Comparison of ENCODE assay signal across 8 cellular contexts in genomic region chr19:36837525-36837901, GRCh38. TPM values are rescaled to one million over a fixed set of nuclear protein-coding genes. Genes with fewer than 3 reads are reported as not detected.
DNase-seq lines count a peak whose midpoint lies in the region; ATAC-seq and TF ChIP-seq lines count a peak whose summit lies in the region.

No MANE protein-coding gene starts in this region.

- POLR2A ChIA-PET in RWPE1 (lab: Yijun Ruan, JAX; ENCODE audit: low non-redundant PET): interaction anchor here (0.5 to 0.9 kb wide), 4 partner anchors 9 to 430 kb away, joined by 4 to 11 read pairs (median 4); partner anchors contain the start of gene ZNF345
- POLR2A ChIA-PET in activated CD8-positive, alpha-beta T cell treated with anti-CD3 and anti-CD28 coated beads for 36 hours (lab: Charles Lee): interaction anchor here (0.6 to 5.2 kb wide), 12 partner anchors 9 to 632 kb away, joined by 3 to 60 read pairs (median 4); partner anchors contain the start of genes ZNF260, ZNF345, ZNF382 and ZNF529

- 7% methylated on average over 6 of the region's 6 CpGs for WGBS in right cardiac atrium
- 5 to 8% methylated on average over 6 of the region's 6 CpGs for WGBS in sigmoid colon, 2 donors

- H3K27ac ChIP-seq in RWPE1 (peak overlapping the region; percentile 85), right cardiac atrium (ENCODE audit: low read length) (peak overlapping the region; percentile 97), sigmoid colon (peak overlapping the region; percentile 82 to 90 (median 88))

- DNase-seq in GM12864 (ENCODE audit: low read depth): no peak
- no peak for DNase-seq in RWPE1 (ENCODE audit: low spot score)
- no peak for DNase-seq in right cardiac atrium
- no peak for DNase-seq in sigmoid colon
- no peak for DNase-seq in activated CD8-positive, alpha-beta T cell treated with anti-CD3 and anti-CD28 coated beads for 36 hours
- DNase-seq in activated T-cell treated with anti-CD3 and anti-CD28 coated beads, Interleukin-2, amount 50 U/mL, for 4 hours: no peak
- DNase-seq in stimulated activated effector memory CD8-positive, alpha-beta T cell treated with anti-CD3 and anti-CD28 coated beads, Interleukin-12 subunit alpha, Interleukin-12 subunit beta, amount 100 ng/mL, for 72 hours (ENCODE audit: low spot score in 2 of 2): no peak

- no peak for TF ChIP-seq EP300 in sigmoid colon (IDR thresholded peaks at IDR 0.05)

- H3K4me3 ChIP-seq in GM12864 (ENCODE audit: low read depth, low read length) (peak overlapping the region; percentile 69), right cardiac atrium (ENCODE audit: low read length) (peak overlapping the region; percentile 70), sigmoid colon (peak overlapping the region; percentile 58 to 82 (median 71))

- ATAC-seq in right cardiac atrium (no peak), GM21515 (IDR thresholded peaks at IDR 0.05; ENCODE audit: unreplicated experiment) (no peak)
- ATAC-seq in activated CD8-positive, alpha-beta T cell treated with anti-CD3 and anti-CD28 coated beads for 36 hours: no peak
- no peak for ATAC-seq in activated T-cell treated with anti-CD3 and anti-CD28 coated beads, Interleukin-2, amount 50 U/mL, for 4 hours
- ATAC-seq in stimulated activated effector memory CD8-positive, alpha-beta T cell treated with anti-CD3 and anti-CD28 coated beads, Interleukin-12 subunit alpha, Interleukin-12 subunit beta, amount 100 ng/mL, for 72 hours: no peak

- CTCF ChIA-PET in RWPE1 (lab: Yijun Ruan, JAX): no interaction called here
- CTCF ChIA-PET in activated CD8-positive, alpha-beta T cell treated with anti-CD3 and anti-CD28 coated beads for 36 hours (lab: Charles Lee): interaction anchor here (0.7 to 1.9 kb wide), 2 partner anchors 12 to 151 kb away, joined by 3 to 7 read pairs; partner anchors contain the start of gene ZNF345

- H3K36me3 Mint-ChIP-seq in activated CD8-positive, alpha-beta T cell treated with anti-CD3 and anti-CD28 coated beads for 36 hours (ENCODE audit: low read depth): peaks cover 55% of the 10 kb centered on the region
- peaks cover 35% of the 10 kb centered on the region for H3K36me3 Mint-ChIP-seq in activated T-cell treated with anti-CD3 and anti-CD28 coated beads, Interleukin-2, amount 50 U/mL, for 4 hours (ENCODE audit: insufficient read depth)
- H3K36me3 Mint-ChIP-seq in stimulated activated effector memory CD8-positive, alpha-beta T cell treated with anti-CD3 and anti-CD28 coated beads, Interleukin-12 subunit alpha, Interleukin-12 subunit beta, amount 100 ng/mL, for 72 hours: peaks cover 22% of the 10 kb centered on the region

- H3K9me3 Mint-ChIP-seq in activated CD8-positive, alpha-beta T cell treated with anti-CD3 and anti-CD28 coated beads for 36 hours: peaks cover 32% of the 10 kb centered on the region
- peaks cover 39% of the 10 kb centered on the region for H3K9me3 Mint-ChIP-seq in activated T-cell treated with anti-CD3 and anti-CD28 coated beads, Interleukin-2, amount 50 U/mL, for 4 hours
- H3K9me3 Mint-ChIP-seq in stimulated activated effector memory CD8-positive, alpha-beta T cell treated with anti-CD3 and anti-CD28 coated beads, Interleukin-12 subunit alpha, Interleukin-12 subunit beta, amount 100 ng/mL, for 72 hours: peaks cover 9% of the 10 kb centered on the region

- intact Hi-C loops in right cardiac atrium (cut with DNase I) (no loop called here), sigmoid colon (cut with DNase I) (loop anchor here (5.0 to 10.0 kb wide), 3 partner anchors 40 to 240 kb away; partner anchors contain the start of genes ZNF420 and ZNF461)
- intact Hi-C loops in activated CD8-positive, alpha-beta T cell treated with anti-CD3 and anti-CD28 coated beads for 36 hours (cut with micrococcal nuclease): no loop called here

- no peaks in the 10 kb centered on the region for H3K9me3 ChIP-seq in right cardiac atrium (ENCODE audit: control insufficient read depth, low read length)
- peaks cover 8 to 18% (median 15%) of the 10 kb centered on the region in 4 donors for H3K9me3 ChIP-seq in sigmoid colon

- H3K4me1 Mint-ChIP-seq in activated CD8-positive, alpha-beta T cell treated with anti-CD3 and anti-CD28 coated beads for 36 hours (ENCODE audit: low read depth): peaks cover 9% of the 10 kb centered on the region
- H3K4me1 Mint-ChIP-seq in activated T-cell treated with anti-CD3 and anti-CD28 coated beads, Interleukin-2, amount 50 U/mL, for 4 hours (ENCODE audit: low read depth): peaks cover 12% of the 10 kb centered on the region
- H3K4me1 Mint-ChIP-seq in stimulated activated effector memory CD8-positive, alpha-beta T cell treated with anti-CD3 and anti-CD28 coated beads, Interleukin-12 subunit alpha, Interleukin-12 subunit beta, amount 100 ng/mL, for 72 hours: peaks cover 6% of the 10 kb centered on the region

- TF ChIP-seq POLR2A in sigmoid colon (IDR thresholded peaks at IDR 0.05): no peak

- no peaks in the 10 kb centered on the region for H3K27me3 Mint-ChIP-seq in activated CD8-positive, alpha-beta T cell treated with anti-CD3 and anti-CD28 coated beads for 36 hours
- H3K27me3 Mint-ChIP-seq in activated T-cell treated with anti-CD3 and anti-CD28 coated beads, Interleukin-2, amount 50 U/mL, for 4 hours (ENCODE audit: low read depth): no peaks in the 10 kb centered on the region

- H3K27me3 ChIP-seq in right cardiac atrium (ENCODE audit: control insufficient read depth, insufficient read depth): no peaks in the 10 kb centered on the region
- no peaks in the 10 kb centered on the region for H3K27me3 ChIP-seq in sigmoid colon

- TF ChIP-seq CTCF in GM12864 (IDR thresholded peaks at IDR 0.05; ENCODE audit: low read depth, low read length, missing control alignments) (no peak), RWPE1 (conservative IDR thresholded peaks at IDR 0.05; ENCODE audit: low read depth) (no peak), sigmoid colon (IDR thresholded peaks at IDR 0.05) (no peak)
- TF ChIP-seq CTCF in activated CD8-positive, alpha-beta T cell treated with anti-CD3 and anti-CD28 coated beads for 36 hours (IDR thresholded peaks at IDR 0.05): no peak

- no peak overlapping the region for H3K27ac Mint-ChIP-seq in activated CD8-positive, alpha-beta T cell treated with anti-CD3 and anti-CD28 coated beads for 36 hours
- no peak overlapping the region for H3K27ac Mint-ChIP-seq in stimulated activated effector memory CD8-positive, alpha-beta T cell treated with anti-CD3 and anti-CD28 coated beads, Interleukin-12 subunit alpha, Interleukin-12 subunit beta, amount 100 ng/mL, for 72 hours

- no peak overlapping the region for H3K4me3 Mint-ChIP-seq in activated CD8-positive, alpha-beta T cell treated with anti-CD3 and anti-CD28 coated beads for 36 hours
- H3K4me3 Mint-ChIP-seq in activated T-cell treated with anti-CD3 and anti-CD28 coated beads, Interleukin-2, amount 50 U/mL, for 4 hours: no peak overlapping the region
- H3K4me3 Mint-ChIP-seq in stimulated activated effector memory CD8-positive, alpha-beta T cell treated with anti-CD3 and anti-CD28 coated beads, Interleukin-12 subunit alpha, Interleukin-12 subunit beta, amount 100 ng/mL, for 72 hours: no peak overlapping the region

- H3K36me3 ChIP-seq in sigmoid colon: peaks cover 0 to 21% (median 14%) of the 10 kb centered on the region in 4 donors

- H3K4me1 ChIP-seq in right cardiac atrium (ENCODE audit: control insufficient read depth, insufficient read depth, low read length) (no peaks in the 10 kb centered on the region), sigmoid colon (peaks cover 0 to 20% (median 14%) of the 10 kb centered on the region in 4 donors)

RNA-seq across cellular contexts. Expression of gene ZNF790, which starts 0.7 kb away (rescaled TPM):
- total RNA-seq in right cardiac atrium (10 to 100 TPM in 3 of 4 donors, 1 to 10 TPM in 1; 9.6 to 12.5 (median 11.0) TPM), sigmoid colon (10 to 100 TPM in 1 of 4 donors, 1 to 10 TPM in 3; 8.6 to 13.3 (median 9.6) TPM)
- polyA plus RNA-seq in right cardiac atrium (4.3 TPM), sigmoid colon (1 to 10 TPM; 1.8 to 3.3 (median 2.3) TPM)
- 1 to 10 TPM; 8.9 to 9.7 TPM for total RNA-seq in activated CD8-positive, alpha-beta T cell treated with anti-CD3 and anti-CD28 coated beads for 36 hours
- 1 to 10 TPM; 3.5 to 4.5 (median 4.4) TPM for total RNA-seq in activated T-cell treated with anti-CD3 and anti-CD28 coated beads, Interleukin-2, amount 50 U/mL, for 4 hours

RNA-seq across cellular contexts. Expression of gene ZNF345, which starts 13.2 kb away (rescaled TPM):
- total RNA-seq in right cardiac atrium (1 to 10 TPM; 2.1 to 3.9 (median 3.6) TPM), sigmoid colon (10 to 100 TPM in 1 of 4 donors, 1 to 10 TPM in 3; 4.6 to 13.0 (median 6.2) TPM)
- polyA plus RNA-seq in right cardiac atrium (2.6 TPM), sigmoid colon (1 to 10 TPM in 2 of 3 donors, under 1 TPM in 1; 0.69 to 3.6 (median 3.1) TPM)
- total RNA-seq in activated CD8-positive, alpha-beta T cell treated with anti-CD3 and anti-CD28 coated beads for 36 hours: 1 to 10 TPM; 3.6 to 5.1 TPM
- 1 to 10 TPM; 1.9 to 2.6 (median 2.5) TPM for total RNA-seq in activated T-cell treated with anti-CD3 and anti-CD28 coated beads, Interleukin-2, amount 50 U/mL, for 4 hours
